ENCODE assay signal across 22 cellular contexts in genomic region chr5:98909363-98909762, GRCh38. TPM values are rescaled to one million over a fixed set of nuclear protein-coding genes. Genes with fewer than 3 reads are reported as not detected.
A peak's percentile ranks its signal among the peaks of the same experiment; 100 is the strongest.
DNase-seq lines count a peak whose midpoint lies in the region; ATAC-seq, FAIRE-seq and TF ChIP-seq lines count a peak whose summit lies in the region.
"Had no signal": no experiment of that assay in that cellular context is flagged by ENCODE, and none has a peak within 500 bp of the region (broad histone marks: within the 10 kb centered on the region; RNA-seq: fewer than 3 reads in every experiment).

No MANE protein-coding gene starts in this region.

- no peak for TF ChIP-seq CTCF in A549 (IDR thresholded peaks at IDR 0.05)
- TF ChIP-seq CTCF in CD4-positive, alpha-beta T cell (IDR thresholded peaks at IDR 0.05), result no peak

- CTCF ChIA-PET in A549 (lab: Yijun Ruan, JAX), result interaction anchor here (6.0 kb wide), 1 partner anchor 123 kb away, joined by 40 read pairs; no protein-coding TSS in a partner anchor
- CTCF ChIA-PET in CD4-positive, alpha-beta T cell (lab: Charles Lee), result interaction anchor here (1.1 kb wide), 1 partner anchor 151 kb away, joined by 6 read pairs; no protein-coding TSS in a partner anchor
- CTCF ChIA-PET in T-cell (lab: Charles Lee), result interaction anchor here (0.6 to 2.1 kb wide), 6 partner anchors 9 to 152 kb away, joined by 3 to 21 read pairs (median 4); no protein-coding TSS in a partner anchor

- no peaks in the 10 kb centered on the region for H3K27me3 Mint-ChIP-seq in CD4-positive, alpha-beta T cell
- H3K27me3 Mint-ChIP-seq in T-cell, result no peaks in the 10 kb centered on the region
- H3K27me3 Mint-ChIP-seq: progenitor cell of endocrine pancreas had no signal

- no peaks in the 10 kb centered on the region for H3K9me3 Mint-ChIP-seq in CD4-positive, alpha-beta T cell
- H3K9me3 Mint-ChIP-seq in T-cell, result no peaks in the 10 kb centered on the region
- H3K9me3 Mint-ChIP-seq: activated naive CD4-positive, alpha-beta T cell treated with anti-CD3 and anti-CD28 coated beads, Interleukin-2, amount 50 U/mL, for 72 hours had no signal

- H3K4me1 Mint-ChIP-seq in CD4-positive, alpha-beta T cell (ENCODE audit: low read depth), result peaks cover 70% of the 10 kb centered on the region
- H3K4me1 Mint-ChIP-seq in T-cell, result peaks cover 72 to 77% (median 72%) of the 10 kb centered on the region in 3 donors

- peak; percentile 54 for FAIRE-seq in A549 (lab: Jason Lieb, UNC)
- FAIRE-seq: H54 had no signal

- H3K4me2 ChIP-seq in A549, result no peak overlapping the region

- no peak for TF ChIP-seq EP300 in A549 (IDR thresholded peaks at IDR 0.05)

- no peak overlapping the region for H3K27ac ChIP-seq in A549
- H3K27ac ChIP-seq in CD4-positive, alpha-beta T cell (ENCODE audit: low read depth, low read length), result no peak overlapping the region
- H3K27ac ChIP-seq: epithelial cell of prostate, left lung, suprapubic skin, uterus had no signal

- peaks cover 14% of the 10 kb centered on the region; the same call in 2 of the 3 replicates for H3K4me1 ChIP-seq in A549
- H3K4me1 ChIP-seq: uterus had no signal

- H3K9me3 ChIP-seq in A549, result no peaks in the 10 kb centered on the region
- H3K9me3 ChIP-seq in CD4-positive, alpha-beta T cell (ENCODE audit: control insufficient read depth, low read length), result no peaks in the 10 kb centered on the region
- H3K9me3 ChIP-seq: left lung, MG63, suprapubic skin, uterus had no signal

- POLR2A ChIA-PET in A549 (lab: Yijun Ruan, JAX), result no interaction called here
- POLR2A ChIA-PET in CD4-positive, alpha-beta T cell (lab: Charles Lee), result interaction anchor here (0.7 to 5.7 kb wide), 4 partner anchors 18 to 168 kb away, joined by 3 to 41 read pairs (median 4); partner anchors contain the start of gene CHD1
- POLR2A ChIA-PET in T-cell (lab: Charles Lee), result interaction anchor here (0.9 to 2.0 kb wide), 3 partner anchors 10 to 149 kb away, joined by 4 to 5 read pairs (median 4); no protein-coding TSS in a partner anchor

- no peak for TF ChIP-seq RAD21 in A549 (conservative IDR thresholded peaks at IDR 0.05 in 1 of 2, IDR thresholded peaks at IDR 0.05 in 1 of 2)

- 93% methylated on average over 2 of the region's 2 CpGs for WGBS in A549 (ENCODE audit: missing lambda C conversion rate)

- H3K4me3 ChIP-seq in A549, result no peak overlapping the region
- H3K4me3 ChIP-seq: left lung, MG63, suprapubic skin, uterus had no signal

- intact Hi-C loops in CD4-positive, alpha-beta T cell (cut with DNase I, micrococcal nuclease), result no loop called here

- DNase-seq in A549 (ENCODE audit: low read depth in 1 of 2, low spot score in 1 of 2) (no peak), T-cell (no peak), fibroblast of peridontal ligament (ENCODE audit: extremely low read depth) (peak; percentile 52), SIG-M5 (lab: John Stamatoyannopoulos, UW) (no peak)
- DNase-seq in CD4-positive, alpha-beta T cell, result no peak
- DNase-seq: activated CD4-positive, alpha-beta T cell treated with anti-CD3 and anti-CD28 coated beads, Interleukin-2, amount 50 U/mL, for 1 hour; AML-193; COR-L47; hippocampal formation; left lung; MG63; NCI-H1417 treated with DMSO at 0.1 percent for 48 hours; NCI-H446 treated with DMSO at 0.1 percent for 48 hours; Right ventricle myocardium superior; uterus had no signal

- H3K27me3 ChIP-seq in CD4-positive, alpha-beta T cell (ENCODE audit: control insufficient read depth, insufficient read depth, low read length), result no peaks in the 10 kb centered on the region
- H3K27me3 ChIP-seq: left lung, MG63, suprapubic skin, uterus had no signal

- no peak for TF ChIP-seq POLR2A in A549 (IDR thresholded peaks at IDR 0.05; ENCODE audit: low read length)

- H3K27ac Mint-ChIP-seq in CD4-positive, alpha-beta T cell, result peak overlapping the region; percentile 11
- H3K27ac Mint-ChIP-seq in T-cell, result peak overlapping the region; percentile 34 to 70
- H3K27ac Mint-ChIP-seq: activated naive CD4-positive, alpha-beta T cell treated with anti-CD3 and anti-CD28 coated beads, Interleukin-2, amount 50 U/mL, for 72 hours; progenitor cell of endocrine pancreas had no signal

- ATAC-seq in A549 (no peak), T-cell (replicated peaks in 1 of 4) (no peak), GM18868 (IDR thresholded peaks at IDR 0.05; ENCODE audit: unreplicated experiment) (no peak), HG02884 (IDR thresholded peaks at IDR 0.05; ENCODE audit: unreplicated experiment) (no peak)
- no peak for ATAC-seq in CD4-positive, alpha-beta T cell (ENCODE audit: poor library complexity)
- ATAC-seq: activated naive CD4-positive, alpha-beta T cell treated with anti-CD3 and anti-CD28 coated beads, Interleukin-2, amount 50 U/mL, for 72 hours; left lung had no signal

- no peak overlapping the region for H3K4me3 Mint-ChIP-seq in CD4-positive, alpha-beta T cell
- no peak overlapping the region for H3K4me3 Mint-ChIP-seq in T-cell

- H3K36me3 Mint-ChIP-seq in CD4-positive, alpha-beta T cell (ENCODE audit: low read depth), result peaks cover 58% of the 10 kb centered on the region
- peaks cover 26% of the 10 kb centered on the region for H3K36me3 Mint-ChIP-seq in T-cell

TF ChIP-seq in A549, 52 proteins besides CTCF, POLR2A, EP300 and RAD21:
- TF ChIP-seq POLR2AphosphoS2 (conservative IDR thresholded peaks at IDR 0.05; ENCODE audit: low read length), result no peak; the same call in 1 of the 2 replicates
- no peak for TF ChIP-seq MYC (IDR thresholded peaks at IDR 0.05; ENCODE audit: borderline replicate concordance, low read length)
- TF ChIP-seq HEYL (CRISPR knock-in tag; IDR thresholded peaks at IDR 0.05), result no peak
- no peak for TF ChIP-seq FOSB (CRISPR knock-in tag; IDR thresholded peaks at IDR 0.05)
- TF ChIP-seq CHD2 (IDR thresholded peaks at IDR 0.05; ENCODE audit: low read length, partially characterized antibody), result no peak
- no peak for TF ChIP-seq ZNF302 (CRISPR knock-in tag; IDR thresholded peaks at IDR 0.05)
- no peak for TF ChIP-seq ZSCAN20 (CRISPR knock-in tag; IDR thresholded peaks at IDR 0.05)
- no peak for TF ChIP-seq HOXB13 (CRISPR knock-in tag; IDR thresholded peaks at IDR 0.05; ENCODE audit: low read depth)

RNA-seq across cellular contexts. Expression of gene CHD1, which starts 19.4 kb away (rescaled TPM):
- polyA plus RNA-seq in A549 (2011; rRNA removed) (43.2 and 53.9 TPM in 2 replicates), A549 (2017; fragmentation: RNase III; extraction: RNeasy Plus Mini Kit Qiagen cat#74134 plus additional on column Dnase treatment) (24.6 to 29.9 TPM (median 25.9 TPM) in 3 replicates)
- 8.7 TPM in 2 replicates for polyA plus RNA-seq in A549 (2012; cell fraction: cytosol; rRNA removed)
- polyA plus RNA-seq in A549 (2012; cell fraction: nucleus; rRNA removed), result 14.1 and 16.5 TPM in 2 replicates
- polyA minus RNA-seq in A549 (2011; rRNA and poly(A)+ RNA removed), result 28.2 and 33.4 TPM in 2 replicates
- 100 to 1,000 TPM; 217 to 228 TPM for total RNA-seq in CD4-positive, alpha-beta T cell
- 100 to 1,000 TPM in 2 of 5 donors, 10 to 100 TPM in 3; 61.5 to 150 (median 64.9) TPM for total RNA-seq in T-cell
